In genomic region chr1:222627232-222627631, GRCh38 we compare ENCODE assay signal across 18 cellular contexts. TPM values are rescaled to one million over a fixed set of nuclear protein-coding genes. Genes with fewer than 3 reads are reported as not detected.
DNase-seq lines count a peak whose midpoint lies in the region; ATAC-seq and TF ChIP-seq lines count a peak whose summit lies in the region.
"Had no signal": no experiment of that assay in that cellular context is flagged by ENCODE, and none has a peak within 500 bp of the region (broad histone marks: within the 10 kb centered on the region; RNA-seq: fewer than 3 reads in every experiment).

No MANE protein-coding gene starts in this region.

- no peak for TF ChIP-seq POLR2A in breast epithelium (IDR thresholded peaks at IDR 0.05)

- H3K36me3 Mint-ChIP-seq in MCF 10A (ENCODE audit: insufficient read depth, unreplicated experiment), result peaks cover 89% of the 10 kb centered on the region
- H3K36me3 Mint-ChIP-seq in chondrocyte (ENCODE audit: low read depth), result peaks cover 32% of the 10 kb centered on the region

- no peak overlapping the region for H3K27ac ChIP-seq in breast epithelium
- no peak overlapping the region for H3K27ac ChIP-seq in left lung
- H3K27ac ChIP-seq: 22Rv1, HL-60 had no signal

- ATAC-seq in left ventricle myocardium superior (peak; percentile 85), HG02588 (IDR thresholded peaks at IDR 0.05; ENCODE audit: unreplicated experiment) (no peak), left lung (no peak)
- ATAC-seq: mucosa of descending colon had no signal

- H3K27me3 Mint-ChIP-seq in MCF 10A (ENCODE audit: insufficient read depth, unreplicated experiment) (no peaks in the 10 kb centered on the region), chondrocyte (ENCODE audit: low read depth) (no peaks in the 10 kb centered on the region)
- H3K27me3 Mint-ChIP-seq: activated naive CD8-positive, alpha-beta T cell treated with anti-CD3 and anti-CD28 coated beads for 36 hours; CD8-positive, alpha-beta memory T cell; dendritic cell treated with granulocyte-macrophage colony-stimulating factor and Interleukin-4, amounts not matched to agents 40 ng/mL and 50 ng/mL, for 4 days had no signal

- no peak overlapping the region for H3K4me3 ChIP-seq in breast epithelium
- no peak overlapping the region for H3K4me3 ChIP-seq in left lung
- H3K4me3 ChIP-seq: mucosa of descending colon had no signal

- H3K4me1 Mint-ChIP-seq in MCF 10A (ENCODE audit: insufficient read depth, unreplicated experiment) (peaks cover 10% of the 10 kb centered on the region), chondrocyte (ENCODE audit: low read depth) (peaks cover 44% of the 10 kb centered on the region)

- TF ChIP-seq CTCF in MCF 10A (IDR thresholded peaks at IDR 0.05; ENCODE audit: unreplicated experiment) (no peak), breast epithelium (IDR thresholded peaks at IDR 0.05) (no peak), chondrocyte (IDR thresholded peaks at IDR 0.05) (no peak), left lung (IDR thresholded peaks at IDR 0.05) (no peak)

- BruUV-seq in MCF 10A (replicated peaks; lab: Mats Ljungman, UMichigan), result no TSS peak

- DNase-seq in MCF 10A (ENCODE audit: unreplicated experiment), result peak; percentile 68
- no peak for DNase-seq in breast epithelium (ENCODE audit: low spot score in 2 of 2)
- no peak for DNase-seq in chondrocyte (ENCODE audit: low spot score)
- DNase-seq in left ventricle myocardium superior, result no peak
- DNase-seq in superior temporal gyrus (ENCODE audit: extremely low spot score), result peak; percentile 45
- no peak for DNase-seq in left lung
- DNase-seq in nucleus accumbens (lab: John Stamatoyannopoulos, UW), result no peak
- DNase-seq: activated CD4-positive, alpha-beta T cell treated with anti-CD3 and anti-CD28 coated beads for 48 hours; activated naive CD8-positive, alpha-beta T cell treated with anti-CD3 and anti-CD28 coated beads for 36 hours; activated T-cell treated with anti-CD3 and anti-CD28 coated beads, Interleukin-2, amount 50 U/mL, for 1 hour; CD8-positive, alpha-beta memory T cell; mucosa of descending colon; NCI-H1694; T1000 had no signal

- CTCF ChIA-PET in MCF 10A (lab: Yijun Ruan, JAX), result interaction anchor here (0.6 to 8.3 kb wide), 9 partner anchors 8 to 491 kb away, joined by 3 to 59 read pairs (median 4); no protein-coding TSS in a partner anchor

- H3K27me3 ChIP-seq in breast epithelium (no peaks in the 10 kb centered on the region), left lung (no peaks in the 10 kb centered on the region)

- intact Hi-C loops in MCF 10A (cut with micrococcal nuclease) (no loop called here), breast epithelium (cut with DNase I; ENCODE audit: low total_unique reads) (no loop called here), left ventricle myocardium superior (cut with micrococcal nuclease) (no loop called here), left lung (cut with DNase I) (no loop called here)

- POLR2A ChIA-PET in MCF 10A (lab: Yijun Ruan, JAX), result interaction anchor here (0.6 to 1.8 kb wide), 4 partner anchors 7 to 37 kb away, joined by 3 to 6 read pairs (median 6); partner anchors contain the start of gene TAF1A

- H3K9me3 Mint-ChIP-seq in MCF 10A (ENCODE audit: unreplicated experiment), result no peaks in the 10 kb centered on the region
- no peaks in the 10 kb centered on the region for H3K9me3 Mint-ChIP-seq in chondrocyte (ENCODE audit: low read depth)
- H3K9me3 Mint-ChIP-seq: activated naive CD8-positive, alpha-beta T cell treated with anti-CD3 and anti-CD28 coated beads for 36 hours; CD8-positive, alpha-beta memory T cell; dendritic cell treated with granulocyte-macrophage colony-stimulating factor and Interleukin-4, amounts not matched to agents 40 ng/mL and 50 ng/mL, for 4 days had no signal

- H3K27ac Mint-ChIP-seq in MCF 10A (ENCODE audit: low read depth, unreplicated experiment) (peak overlapping the region; percentile 46), chondrocyte (ENCODE audit: unreplicated experiment) (peak overlapping the region; percentile 29)
- H3K27ac Mint-ChIP-seq: activated naive CD8-positive, alpha-beta T cell treated with anti-CD3 and anti-CD28 coated beads for 36 hours; dendritic cell treated with granulocyte-macrophage colony-stimulating factor and Interleukin-4, amounts not matched to agents 40 ng/mL and 50 ng/mL, for 4 days had no signal

- no peaks in the 10 kb centered on the region for H3K4me1 ChIP-seq in breast epithelium
- no peaks in the 10 kb centered on the region for H3K4me1 ChIP-seq in left lung

- H3K36me3 ChIP-seq in breast epithelium (no peaks in the 10 kb centered on the region), left lung (peaks cover 7 to 79% of the 10 kb centered on the region in 2 donors)

- H3K4me3 Mint-ChIP-seq in MCF 10A (ENCODE audit: unreplicated experiment), result no peak overlapping the region
- H3K4me3 Mint-ChIP-seq in chondrocyte (ENCODE audit: unreplicated experiment), result no peak overlapping the region
- H3K4me3 Mint-ChIP-seq: activated naive CD8-positive, alpha-beta T cell treated with anti-CD3 and anti-CD28 coated beads for 36 hours; CD8-positive, alpha-beta memory T cell; dendritic cell treated with granulocyte-macrophage colony-stimulating factor and Interleukin-4, amounts not matched to agents 40 ng/mL and 50 ng/mL, for 4 days had no signal

- H3K9me3 ChIP-seq in breast epithelium (no peaks in the 10 kb centered on the region), left lung (no peaks in the 10 kb centered on the region)
- H3K9me3 ChIP-seq: mucosa of descending colon had no signal

RNA-seq across cellular contexts. Expression of gene MIA3, which starts 9.3 kb away (rescaled TPM):
- total RNA-seq in MCF 10A (2022) (166 and 203 TPM in 2 replicates), breast epithelium (100 to 1,000 TPM in 1 of 3 donors, 10 to 100 TPM in 2; 54.4 to 101 (median 55.7) TPM), chondrocyte (92.3 to 107 TPM (median 96.4 TPM) in 3 replicates), left ventricle myocardium superior (65.5 TPM), left lung (10 to 100 TPM; 62.0 to 62.3 TPM)

RNA-seq across cellular contexts. Expression of gene TAF1A, which starts 37.5 kb away (rescaled TPM):
- 38.2 and 39.3 TPM in 2 replicates for total RNA-seq in MCF 10A (2022)
- total RNA-seq in breast epithelium, result 10 to 100 TPM in 1 of 3 donors, 1 to 10 TPM in 2; 3.2 to 10.7 (median 6.9) TPM
- total RNA-seq in chondrocyte, result 3.3 to 6.6 TPM (median 3.7 TPM) in 3 replicates
- total RNA-seq in left ventricle myocardium superior, result 2.6 TPM
- 1 to 10 TPM; 6.1 to 9.8 TPM for total RNA-seq in left lung

Comparison
In these comparisons a context has a peak if more than half of its experiments do, and no peak if none do; other contexts are left out.
1. DNase-seq: peak in MCF 10A (single experiment) and superior temporal gyrus (single experiment); none in breast epithelium (0 of 2), chondrocyte (single experiment), left ventricle myocardium superior (single experiment), left lung (0 of 2) and nucleus accumbens (0 of 56).